ENCODE assay signal across 1 cellular context in the genomic region with DNA sequence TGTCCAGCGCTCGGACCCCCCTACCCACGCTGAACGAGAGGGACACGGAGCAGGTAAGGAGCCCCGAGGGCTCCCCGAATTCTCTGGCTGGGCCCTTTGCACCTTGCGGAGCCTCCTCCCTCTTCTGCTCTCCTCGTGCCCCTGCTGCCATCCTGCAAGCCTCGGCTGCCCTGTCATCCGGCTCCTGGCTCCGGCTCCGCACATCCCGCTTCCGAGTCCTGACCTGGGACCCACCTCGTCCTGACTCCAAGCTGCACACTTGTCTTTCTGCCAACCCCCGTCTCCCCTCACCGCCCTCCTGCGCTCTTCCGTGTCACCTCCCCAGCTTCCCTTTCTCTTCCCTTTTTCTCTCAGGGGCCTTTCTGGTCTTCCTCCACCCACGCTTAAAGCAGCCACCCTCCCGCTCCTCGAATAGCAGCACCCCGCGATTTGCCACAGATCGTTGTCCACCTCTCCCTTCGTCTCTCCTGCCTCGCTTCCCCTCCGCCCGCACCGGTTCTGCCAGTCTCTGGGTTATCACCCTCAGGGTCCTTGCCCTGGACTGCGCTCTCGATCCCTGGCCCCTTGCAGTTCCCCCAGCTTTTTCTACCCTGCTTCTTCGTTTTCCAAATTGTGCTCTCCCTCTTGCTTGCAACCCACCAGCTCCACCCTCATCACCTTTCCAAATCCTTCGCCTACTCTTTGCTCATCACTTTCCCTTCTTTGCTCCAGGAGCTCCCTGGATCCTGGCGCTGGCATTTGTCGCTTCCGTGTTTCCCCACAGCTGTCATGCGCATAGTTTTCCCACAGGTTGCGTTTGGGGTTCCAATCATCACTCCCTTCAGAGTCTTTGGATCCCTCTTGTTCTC.
TF ChIP-seq lines count a peak whose summit lies in the region.

No MANE protein-coding gene starts in this region.

TF ChIP-seq in GM12878, 131 proteins besides CTCF, POLR2A, EP300 and RAD21 (continued from another document and continues in another):
- TF ChIP-seq LARP7 (IDR thresholded peaks at IDR 0.05) (no peak), CBFB (IDR thresholded peaks at IDR 0.05; ENCODE audit: low read depth) (no peak; the same call in 1 of the 2 replicates), HDGF (IDR thresholded peaks at IDR 0.05) (peak; percentile 89), CBX3 (IDR thresholded peaks at IDR 0.05; ENCODE audit: borderline replicate concordance, low read depth) (no peak), TCF3 (IDR thresholded peaks at IDR 0.05; ENCODE audit: borderline replicate concordance, insufficient read depth, low read depth, low read length) (no peak), NKRF (conservative IDR thresholded peaks at IDR 0.05) (peak; percentile 8; the same call in 1 of the 2 replicates), RB1 (IDR thresholded peaks at IDR 0.05; ENCODE audit: borderline replicate concordance) (no peak), SPI1 (IDR thresholded peaks at IDR 0.05; ENCODE audit: borderline replicate concordance, insufficient read depth, low read depth, low read length) (peak; percentile 69; the same call in 1 of the 2 replicates), STAT1 (conservative IDR thresholded peaks at IDR 0.05) (no peak), EGR1 (IDR thresholded peaks at IDR 0.05; ENCODE audit: borderline replicate concordance in 1 of 2, low read depth in 2 of 2, low read length in 2 of 2) (peak in 1 of 2 experiments; percentile 95; a peak in 2 of 3 replicates), RELA (IDR thresholded peaks at IDR 0.05; ENCODE audit: borderline replicate concordance, partially characterized antibody) (no peak), USF2 (IDR thresholded peaks at IDR 0.05; ENCODE audit: borderline replicate concordance, low read depth, low read length) (no peak), GATAD2B (conservative IDR thresholded peaks at IDR 0.05; ENCODE audit: low read depth) (no peak; the same call in 1 of the 2 replicates), TCF12 (IDR thresholded peaks at IDR 0.05; ENCODE audit: low read depth, low read length) (no peak), SIN3A (IDR thresholded peaks at IDR 0.05; ENCODE audit: low read depth, low read length) (no peak), HDAC6 (IDR thresholded peaks at IDR 0.05; ENCODE audit: unreplicated experiment) (no peak), ASH2L (IDR thresholded peaks at IDR 0.05; ENCODE audit: borderline replicate concordance, low read depth) (no peak), USF1 (IDR thresholded peaks at IDR 0.05; ENCODE audit: borderline replicate concordance, extremely low read length, insufficient read depth, low read depth, low read length) (no peak), NFIC (IDR thresholded peaks at IDR 0.05; ENCODE audit: low read depth, low read length) (no peak), NBN (IDR thresholded peaks at IDR 0.05) (peak; percentile 76; the same call in 1 of the 2 replicates), TARDBP (IDR thresholded peaks at IDR 0.05; ENCODE audit: borderline replicate concordance) (no peak), MEF2B (IDR thresholded peaks at IDR 0.05; ENCODE audit: partially characterized antibody, poor library complexity, severe bottlenecking) (no peak), BACH1 (IDR thresholded peaks at IDR 0.05; ENCODE audit: borderline replicate concordance) (no peak), ATF7 (IDR thresholded peaks at IDR 0.05; ENCODE audit: low read depth) (peak; percentile 18; the same call in 1 of the 2 replicates), SUPT20H (IDR thresholded peaks at IDR 0.05; ENCODE audit: borderline replicate concordance, control insufficient read depth, low read depth, low read length) (no peak), IKZF2 (IDR thresholded peaks at IDR 0.05) (peak; percentile 77 to 82), IKZF1 (conservative IDR thresholded peaks at IDR 0.05) (no peak; the same call in none of the 2 replicates), RBBP5 (conservative IDR thresholded peaks at IDR 0.05) (no peak), TBL1XR1 (IDR thresholded peaks at IDR 0.05; ENCODE audit: low read depth, low read length) (no peak)
- TF ChIP-seq, protein P1, sequence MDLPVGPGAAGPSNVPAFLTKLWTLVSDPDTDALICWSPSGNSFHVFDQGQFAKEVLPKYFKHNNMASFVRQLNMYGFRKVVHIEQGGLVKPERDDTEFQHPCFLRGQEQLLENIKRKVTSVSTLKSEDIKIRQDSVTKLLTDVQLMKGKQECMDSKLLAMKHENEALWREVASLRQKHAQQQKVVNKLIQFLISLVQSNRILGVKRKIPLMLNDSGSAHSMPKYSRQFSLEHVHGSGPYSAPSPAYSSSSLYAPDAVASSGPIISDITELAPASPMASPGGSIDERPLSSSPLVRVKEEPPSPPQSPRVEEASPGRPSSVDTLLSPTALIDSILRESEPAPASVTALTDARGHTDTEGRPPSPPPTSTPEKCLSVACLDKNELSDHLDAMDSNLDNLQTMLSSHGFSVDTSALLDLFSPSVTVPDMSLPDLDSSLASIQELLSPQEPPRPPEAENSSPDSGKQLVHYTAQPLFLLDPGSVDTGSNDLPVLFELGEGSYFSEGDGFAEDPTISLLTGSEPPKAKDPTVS (IDR thresholded peaks at IDR 0.05; ENCODE audit: low read depth, low read length) = no peak
- TF ChIP-seq, protein P2, sequence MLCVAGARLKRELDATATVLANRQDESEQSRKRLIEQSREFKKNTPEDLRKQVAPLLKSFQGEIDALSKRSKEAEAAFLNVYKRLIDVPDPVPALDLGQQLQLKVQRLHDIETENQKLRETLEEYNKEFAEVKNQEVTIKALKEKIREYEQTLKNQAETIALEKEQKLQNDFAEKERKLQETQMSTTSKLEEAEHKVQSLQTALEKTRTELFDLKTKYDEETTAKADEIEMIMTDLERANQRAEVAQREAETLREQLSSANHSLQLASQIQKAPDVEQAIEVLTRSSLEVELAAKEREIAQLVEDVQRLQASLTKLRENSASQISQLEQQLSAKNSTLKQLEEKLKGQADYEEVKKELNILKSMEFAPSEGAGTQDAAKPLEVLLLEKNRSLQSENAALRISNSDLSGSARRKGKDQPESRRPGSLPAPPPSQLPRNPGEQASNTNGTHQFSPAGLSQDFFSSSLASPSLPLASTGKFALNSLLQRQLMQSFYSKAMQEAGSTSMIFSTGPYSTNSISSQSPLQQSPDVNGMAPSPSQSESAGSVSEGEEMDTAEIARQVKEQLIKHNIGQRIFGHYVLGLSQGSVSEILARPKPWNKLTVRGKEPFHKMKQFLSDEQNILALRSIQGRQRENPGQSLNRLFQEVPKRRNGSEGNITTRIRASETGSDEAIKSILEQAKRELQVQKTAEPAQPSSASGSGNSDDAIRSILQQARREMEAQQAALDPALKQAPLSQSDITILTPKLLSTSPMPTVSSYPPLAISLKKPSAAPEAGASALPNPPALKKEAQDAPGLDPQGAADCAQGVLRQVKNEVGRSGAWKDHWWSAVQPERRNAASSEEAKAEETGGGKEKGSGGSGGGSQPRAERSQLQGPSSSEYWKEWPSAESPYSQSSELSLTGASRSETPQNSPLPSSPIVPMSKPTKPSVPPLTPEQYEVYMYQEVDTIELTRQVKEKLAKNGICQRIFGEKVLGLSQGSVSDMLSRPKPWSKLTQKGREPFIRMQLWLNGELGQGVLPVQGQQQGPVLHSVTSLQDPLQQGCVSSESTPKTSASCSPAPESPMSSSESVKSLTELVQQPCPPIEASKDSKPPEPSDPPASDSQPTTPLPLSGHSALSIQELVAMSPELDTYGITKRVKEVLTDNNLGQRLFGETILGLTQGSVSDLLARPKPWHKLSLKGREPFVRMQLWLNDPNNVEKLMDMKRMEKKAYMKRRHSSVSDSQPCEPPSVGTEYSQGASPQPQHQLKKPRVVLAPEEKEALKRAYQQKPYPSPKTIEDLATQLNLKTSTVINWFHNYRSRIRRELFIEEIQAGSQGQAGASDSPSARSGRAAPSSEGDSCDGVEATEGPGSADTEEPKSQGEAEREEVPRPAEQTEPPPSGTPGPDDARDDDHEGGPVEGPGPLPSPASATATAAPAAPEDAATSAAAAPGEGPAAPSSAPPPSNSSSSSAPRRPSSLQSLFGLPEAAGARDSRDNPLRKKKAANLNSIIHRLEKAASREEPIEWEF (IDR thresholded peaks at IDR 0.05; ENCODE audit: insufficient replicate concordance, low read depth, low read length) = no peak
- TF ChIP-seq, protein P3, sequence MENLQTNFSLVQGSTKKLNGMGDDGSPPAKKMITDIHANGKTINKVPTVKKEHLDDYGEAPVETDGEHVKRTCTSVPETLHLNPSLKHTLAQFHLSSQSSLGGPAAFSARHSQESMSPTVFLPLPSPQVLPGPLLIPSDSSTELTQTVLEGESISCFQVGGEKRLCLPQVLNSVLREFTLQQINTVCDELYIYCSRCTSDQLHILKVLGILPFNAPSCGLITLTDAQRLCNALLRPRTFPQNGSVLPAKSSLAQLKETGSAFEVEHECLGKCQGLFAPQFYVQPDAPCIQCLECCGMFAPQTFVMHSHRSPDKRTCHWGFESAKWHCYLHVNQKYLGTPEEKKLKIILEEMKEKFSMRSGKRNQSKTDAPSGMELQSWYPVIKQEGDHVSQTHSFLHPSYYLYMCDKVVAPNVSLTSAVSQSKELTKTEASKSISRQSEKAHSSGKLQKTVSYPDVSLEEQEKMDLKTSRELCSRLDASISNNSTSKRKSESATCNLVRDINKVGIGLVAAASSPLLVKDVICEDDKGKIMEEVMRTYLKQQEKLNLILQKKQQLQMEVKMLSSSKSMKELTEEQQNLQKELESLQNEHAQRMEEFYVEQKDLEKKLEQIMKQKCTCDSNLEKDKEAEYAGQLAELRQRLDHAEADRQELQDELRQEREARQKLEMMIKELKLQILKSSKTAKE (IDR thresholded peaks at IDR 0.05; ENCODE audit: low read depth, poor library complexity, severe bottlenecking) = no peak
- TF ChIP-seq, protein P4, sequence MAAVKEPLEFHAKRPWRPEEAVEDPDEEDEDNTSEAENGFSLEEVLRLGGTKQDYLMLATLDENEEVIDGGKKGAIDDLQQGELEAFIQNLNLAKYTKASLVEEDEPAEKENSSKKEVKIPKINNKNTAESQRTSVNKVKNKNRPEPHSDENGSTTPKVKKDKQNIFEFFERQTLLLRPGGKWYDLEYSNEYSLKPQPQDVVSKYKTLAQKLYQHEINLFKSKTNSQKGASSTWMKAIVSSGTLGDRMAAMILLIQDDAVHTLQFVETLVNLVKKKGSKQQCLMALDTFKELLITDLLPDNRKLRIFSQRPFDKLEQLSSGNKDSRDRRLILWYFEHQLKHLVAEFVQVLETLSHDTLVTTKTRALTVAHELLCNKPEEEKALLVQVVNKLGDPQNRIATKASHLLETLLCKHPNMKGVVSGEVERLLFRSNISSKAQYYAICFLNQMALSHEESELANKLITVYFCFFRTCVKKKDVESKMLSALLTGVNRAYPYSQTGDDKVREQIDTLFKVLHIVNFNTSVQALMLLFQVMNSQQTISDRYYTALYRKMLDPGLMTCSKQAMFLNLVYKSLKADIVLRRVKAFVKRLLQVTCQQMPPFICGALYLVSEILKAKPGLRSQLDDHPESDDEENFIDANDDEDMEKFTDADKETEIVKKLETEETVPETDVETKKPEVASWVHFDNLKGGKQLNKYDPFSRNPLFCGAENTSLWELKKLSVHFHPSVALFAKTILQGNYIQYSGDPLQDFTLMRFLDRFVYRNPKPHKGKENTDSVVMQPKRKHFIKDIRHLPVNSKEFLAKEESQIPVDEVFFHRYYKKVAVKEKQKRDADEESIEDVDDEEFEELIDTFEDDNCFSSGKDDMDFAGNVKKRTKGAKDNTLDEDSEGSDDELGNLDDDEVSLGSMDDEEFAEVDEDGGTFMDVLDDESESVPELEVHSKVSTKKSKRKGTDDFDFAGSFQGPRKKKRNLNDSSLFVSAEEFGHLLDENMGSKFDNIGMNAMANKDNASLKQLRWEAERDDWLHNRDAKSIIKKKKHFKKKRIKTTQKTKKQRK (IDR thresholded peaks at IDR 0.05; ENCODE audit: low read depth, low read length) = no peak
- TF ChIP-seq, protein P5, sequence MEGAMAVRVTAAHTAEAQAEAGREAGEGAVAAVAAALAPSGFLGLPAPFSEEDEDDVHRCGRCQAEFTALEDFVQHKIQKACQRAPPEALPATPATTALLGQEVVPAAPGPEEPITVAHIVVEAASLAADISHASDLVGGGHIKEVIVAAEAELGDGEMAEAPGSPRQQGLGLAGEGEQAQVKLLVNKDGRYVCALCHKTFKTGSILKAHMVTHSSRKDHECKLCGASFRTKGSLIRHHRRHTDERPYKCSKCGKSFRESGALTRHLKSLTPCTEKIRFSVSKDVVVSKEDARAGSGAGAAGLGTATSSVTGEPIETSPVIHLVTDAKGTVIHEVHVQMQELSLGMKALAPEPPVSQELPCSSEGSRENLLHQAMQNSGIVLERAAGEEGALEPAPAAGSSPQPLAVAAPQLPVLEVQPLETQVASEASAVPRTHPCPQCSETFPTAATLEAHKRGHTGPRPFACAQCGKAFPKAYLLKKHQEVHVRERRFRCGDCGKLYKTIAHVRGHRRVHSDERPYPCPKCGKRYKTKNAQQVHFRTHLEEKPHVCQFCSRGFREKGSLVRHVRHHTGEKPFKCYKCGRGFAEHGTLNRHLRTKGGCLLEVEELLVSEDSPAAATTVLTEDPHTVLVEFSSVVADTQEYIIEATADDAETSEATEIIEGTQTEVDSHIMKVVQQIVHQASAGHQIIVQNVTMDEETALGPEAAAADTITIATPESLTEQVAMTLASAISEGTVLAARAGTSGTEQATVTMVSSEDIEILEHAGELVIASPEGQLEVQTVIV (IDR thresholded peaks at IDR 0.05; ENCODE audit: borderline replicate concordance, partially characterized antibody) = peak; percentile 50
